ENCODE assay signal across 1 cellular context in the genomic region with DNA sequence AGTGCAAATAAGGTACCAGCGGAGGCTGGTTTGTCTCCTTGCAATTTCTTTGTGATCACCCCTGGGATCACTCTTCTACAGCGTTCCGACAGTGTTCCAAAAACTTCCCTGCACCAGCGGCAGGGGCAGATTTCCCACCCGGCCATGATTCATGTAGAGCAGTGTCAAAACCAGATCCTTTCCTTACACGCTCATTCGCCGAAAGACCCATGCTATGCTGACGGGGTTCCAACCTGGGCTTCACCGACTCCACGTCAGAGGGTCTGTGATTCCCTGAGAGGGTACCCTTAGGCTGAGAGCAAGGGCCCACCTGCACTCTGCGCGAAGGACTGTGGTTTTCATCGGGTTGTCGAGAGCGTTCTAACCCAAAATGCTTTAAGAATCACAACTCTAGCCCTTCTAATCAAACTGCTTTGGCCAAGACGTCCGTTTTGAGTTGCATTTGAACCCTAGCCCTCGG.
TF ChIP-seq lines count a peak whose summit lies in the region.

No MANE protein-coding gene starts in this region.

TF ChIP-seq in HepG2, 621 proteins besides CTCF, POLR2A, EP300 and RAD21 (continued from another document and continues in another):
- no peak for TF ChIP-seq ZBED4 (CRISPR knock-in tag; IDR thresholded peaks at IDR 0.05; ENCODE audit: borderline replicate concordance)
- TF ChIP-seq ZNF766 (CRISPR knock-in tag; IDR thresholded peaks at IDR 0.05; ENCODE audit: borderline replicate concordance), result 0 out of 2 replicates have a peak, but pooled peaks have one; percentile 18
- TF ChIP-seq, protein P1, sequence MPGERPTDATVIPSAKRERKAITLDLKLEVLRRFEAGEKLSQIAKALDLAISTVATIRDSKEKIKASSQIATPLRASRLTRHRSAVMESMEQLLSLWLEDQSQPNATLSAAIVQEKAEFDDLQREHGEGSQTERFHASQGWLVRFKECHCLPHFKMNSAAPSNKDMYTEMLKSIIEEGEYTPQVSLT (CRISPR knock-in tag; IDR thresholded peaks at IDR 0.05; ENCODE audit: borderline replicate concordance, low read depth), result no peak
- TF ChIP-seq RXRA (CRISPR knock-in tag; IDR thresholded peaks at IDR 0.05), result no peak
- 0 out of 2 replicates have a peak, but pooled peaks have one; percentile 33 for TF ChIP-seq KLF15 (CRISPR knock-in tag; IDR thresholded peaks at IDR 0.05; ENCODE audit: borderline replicate concordance)
- no peak for TF ChIP-seq GTF3A (CRISPR knock-in tag; conservative IDR thresholded peaks at IDR 0.05)
- TF ChIP-seq, protein P2, sequence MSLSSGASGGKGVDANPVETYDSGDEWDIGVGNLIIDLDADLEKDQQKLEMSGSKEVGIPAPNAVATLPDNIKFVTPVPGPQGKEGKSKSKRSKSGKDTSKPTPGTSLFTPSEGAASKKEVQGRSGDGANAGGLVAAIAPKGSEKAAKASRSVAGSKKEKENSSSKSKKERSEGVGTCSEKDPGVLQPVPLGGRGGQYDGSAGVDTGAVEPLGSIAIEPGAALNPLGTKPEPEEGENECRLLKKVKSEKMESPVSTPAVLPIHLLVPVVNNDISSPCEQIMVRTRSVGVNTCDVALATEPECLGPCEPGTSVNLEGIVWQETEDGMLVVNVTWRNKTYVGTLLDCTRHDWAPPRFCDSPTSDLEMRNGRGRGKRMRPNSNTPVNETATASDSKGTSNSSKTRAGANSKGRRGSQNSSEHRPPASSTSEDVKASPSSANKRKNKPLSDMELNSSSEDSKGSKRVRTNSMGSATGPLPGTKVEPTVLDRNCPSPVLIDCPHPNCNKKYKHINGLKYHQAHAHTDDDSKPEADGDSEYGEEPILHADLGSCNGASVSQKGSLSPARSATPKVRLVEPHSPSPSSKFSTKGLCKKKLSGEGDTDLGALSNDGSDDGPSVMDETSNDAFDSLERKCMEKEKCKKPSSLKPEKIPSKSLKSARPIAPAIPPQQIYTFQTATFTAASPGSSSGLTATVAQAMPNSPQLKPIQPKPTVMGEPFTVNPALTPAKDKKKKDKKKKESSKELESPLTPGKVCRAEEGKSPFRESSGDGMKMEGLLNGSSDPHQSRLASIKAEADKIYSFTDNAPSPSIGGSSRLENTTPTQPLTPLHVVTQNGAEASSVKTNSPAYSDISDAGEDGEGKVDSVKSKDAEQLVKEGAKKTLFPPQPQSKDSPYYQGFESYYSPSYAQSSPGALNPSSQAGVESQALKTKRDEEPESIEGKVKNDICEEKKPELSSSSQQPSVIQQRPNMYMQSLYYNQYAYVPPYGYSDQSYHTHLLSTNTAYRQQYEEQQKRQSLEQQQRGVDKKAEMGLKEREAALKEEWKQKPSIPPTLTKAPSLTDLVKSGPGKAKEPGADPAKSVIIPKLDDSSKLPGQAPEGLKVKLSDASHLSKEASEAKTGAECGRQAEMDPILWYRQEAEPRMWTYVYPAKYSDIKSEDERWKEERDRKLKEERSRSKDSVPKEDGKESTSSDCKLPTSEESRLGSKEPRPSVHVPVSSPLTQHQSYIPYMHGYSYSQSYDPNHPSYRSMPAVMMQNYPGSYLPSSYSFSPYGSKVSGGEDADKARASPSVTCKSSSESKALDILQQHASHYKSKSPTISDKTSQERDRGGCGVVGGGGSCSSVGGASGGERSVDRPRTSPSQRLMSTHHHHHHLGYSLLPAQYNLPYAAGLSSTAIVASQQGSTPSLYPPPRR (CRISPR knock-in tag; IDR thresholded peaks at IDR 0.05; ENCODE audit: borderline replicate concordance), result no peak
- TF ChIP-seq CEBPZ (IDR thresholded peaks at IDR 0.05; ENCODE audit: low read length), result no peak
- no peak for TF ChIP-seq ZFX (CRISPR knock-in tag; IDR thresholded peaks at IDR 0.05; ENCODE audit: low read depth)
- TF ChIP-seq, protein P3, sequence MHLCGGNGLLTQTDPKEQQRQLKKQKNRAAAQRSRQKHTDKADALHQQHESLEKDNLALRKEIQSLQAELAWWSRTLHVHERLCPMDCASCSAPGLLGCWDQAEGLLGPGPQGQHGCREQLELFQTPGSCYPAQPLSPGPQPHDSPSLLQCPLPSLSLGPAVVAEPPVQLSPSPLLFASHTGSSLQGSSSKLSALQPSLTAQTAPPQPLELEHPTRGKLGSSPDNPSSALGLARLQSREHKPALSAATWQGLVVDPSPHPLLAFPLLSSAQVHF (CRISPR knock-in tag; IDR thresholded peaks at IDR 0.05), result no peak
- no peak for TF ChIP-seq ZNF883 (CRISPR knock-in tag; IDR thresholded peaks at IDR 0.05; ENCODE audit: not compliant biosample characterization)
- TF ChIP-seq SMAD9 (CRISPR knock-in tag; IDR thresholded peaks at IDR 0.05), result no peak
- no peak for TF ChIP-seq ZFAT (CRISPR knock-in tag; conservative IDR thresholded peaks at IDR 0.05)
- no peak for TF ChIP-seq ZMYM4 (CRISPR knock-in tag; IDR thresholded peaks at IDR 0.05)
- TF ChIP-seq, protein P4, sequence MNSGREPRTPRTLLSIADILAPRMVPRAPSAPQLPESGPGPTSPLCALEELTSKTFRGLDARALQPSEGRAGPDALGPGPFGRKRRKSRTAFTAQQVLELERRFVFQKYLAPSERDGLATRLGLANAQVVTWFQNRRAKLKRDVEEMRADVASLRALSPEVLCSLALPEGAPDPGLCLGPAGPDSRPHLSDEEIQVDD (CRISPR knock-in tag; IDR thresholded peaks at IDR 0.05; ENCODE audit: borderline replicate concordance), result no peak
- TF ChIP-seq ZNF484 (CRISPR knock-in tag; IDR thresholded peaks at IDR 0.05; ENCODE audit: borderline replicate concordance, low read depth), result no peak
- TF ChIP-seq HES4 (CRISPR knock-in tag; IDR thresholded peaks at IDR 0.05; ENCODE audit: borderline replicate concordance), result 0 out of 2 replicates have a peak, but pooled peaks have one; percentile 45
- no peak for TF ChIP-seq EHMT2 (IDR thresholded peaks at IDR 0.05; ENCODE audit: borderline replicate concordance, low read depth, low read length)
- no peak for TF ChIP-seq SP1 (IDR thresholded peaks at IDR 0.05)
- TF ChIP-seq SP1 (CRISPR knock-in tag; IDR thresholded peaks at IDR 0.05), result no peak
- TF ChIP-seq ZBTB21 (CRISPR knock-in tag; IDR thresholded peaks at IDR 0.05), result 0 out of 2 replicates have a peak, but pooled peaks have one; percentile 14
- TF ChIP-seq TFAP4 (IDR thresholded peaks at IDR 0.05; ENCODE audit: borderline replicate concordance, low read depth), result no peak
- TF ChIP-seq, protein P5, sequence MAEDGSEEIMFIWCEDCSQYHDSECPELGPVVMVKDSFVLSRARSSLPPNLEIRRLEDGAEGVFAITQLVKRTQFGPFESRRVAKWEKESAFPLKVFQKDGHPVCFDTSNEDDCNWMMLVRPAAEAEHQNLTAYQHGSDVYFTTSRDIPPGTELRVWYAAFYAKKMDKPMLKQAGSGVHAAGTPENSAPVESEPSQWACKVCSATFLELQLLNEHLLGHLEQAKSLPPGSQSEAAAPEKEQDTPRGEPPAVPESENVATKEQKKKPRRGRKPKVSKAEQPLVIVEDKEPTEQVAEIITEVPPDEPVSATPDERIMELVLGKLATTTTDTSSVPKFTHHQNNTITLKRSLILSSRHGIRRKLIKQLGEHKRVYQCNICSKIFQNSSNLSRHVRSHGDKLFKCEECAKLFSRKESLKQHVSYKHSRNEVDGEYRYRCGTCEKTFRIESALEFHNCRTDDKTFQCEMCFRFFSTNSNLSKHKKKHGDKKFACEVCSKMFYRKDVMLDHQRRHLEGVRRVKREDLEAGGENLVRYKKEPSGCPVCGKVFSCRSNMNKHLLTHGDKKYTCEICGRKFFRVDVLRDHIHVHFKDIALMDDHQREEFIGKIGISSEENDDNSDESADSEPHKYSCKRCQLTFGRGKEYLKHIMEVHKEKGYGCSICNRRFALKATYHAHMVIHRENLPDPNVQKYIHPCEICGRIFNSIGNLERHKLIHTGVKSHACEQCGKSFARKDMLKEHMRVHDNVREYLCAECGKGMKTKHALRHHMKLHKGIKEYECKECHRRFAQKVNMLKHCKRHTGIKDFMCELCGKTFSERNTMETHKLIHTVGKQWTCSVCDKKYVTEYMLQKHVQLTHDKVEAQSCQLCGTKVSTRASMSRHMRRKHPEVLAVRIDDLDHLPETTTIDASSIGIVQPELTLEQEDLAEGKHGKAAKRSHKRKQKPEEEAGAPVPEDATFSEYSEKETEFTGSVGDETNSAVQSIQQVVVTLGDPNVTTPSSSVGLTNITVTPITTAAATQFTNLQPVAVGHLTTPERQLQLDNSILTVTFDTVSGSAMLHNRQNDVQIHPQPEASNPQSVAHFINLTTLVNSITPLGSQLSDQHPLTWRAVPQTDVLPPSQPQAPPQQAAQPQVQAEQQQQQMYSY (CRISPR knock-in tag; IDR thresholded peaks at IDR 0.05), result no peak
- no peak for TF ChIP-seq NFE2L2 (IDR thresholded peaks at IDR 0.05; ENCODE audit: low read length)
